ENCODE assay signal across 22 cellular contexts in genomic region chr17:73957564-73957963, GRCh38.
"Had no signal": no experiment of that assay in that cellular context is flagged by ENCODE, and none has a peak within 500 bp of the region (broad histone marks: within the 10 kb centered on the region; RNA-seq: fewer than 3 reads in every experiment).

No MANE protein-coding gene starts in this region.

- H3K4me3 Mint-ChIP-seq: central memory CD8-positive, alpha-beta T cell; memory B cell; nephron; T-helper 1 cell treated with Interleukin-12 subunit alpha and Interleukin-12 subunit beta and Interleukin-4 antibody, amounts not matched to agents 30 μg/mL and 1 μg/mL, for 36 hours had no signal

- H3K36me3 ChIP-seq: brain microvascular endothelial cell, esophagus muscularis mucosa, gastroesophageal sphincter, heart left ventricle, tibial artery had no signal

- DNase-seq: activated CD4-positive, alpha-beta T cell treated with anti-CD3 and anti-CD28 coated beads for 1 hour; activated CD8-positive, alpha-beta memory T cell treated with anti-CD3 and anti-CD28 coated beads for 24 hours; activated CD8-positive, alpha-beta memory T cell treated with anti-CD3 and anti-CD28 coated beads, Interleukin-2, amount 50 U/mL, for 48 hours; activated effector memory CD4-positive, alpha-beta T cell treated with anti-CD3 and anti-CD28 coated beads, Interleukin-2, amount 50 U/mL, for 16 hours; activated naive CD4-positive, alpha-beta T cell treated with anti-CD3 and anti-CD28 coated beads, Interleukin-2, amount 50 U/mL, for 16 hours; activated T-cell treated with anti-CD3 and anti-CD28 coated beads, Interleukin-2, amount 50 U/mL, for 48 hours; aorta; brain microvascular endothelial cell; effector CD4-positive, alpha-beta T cell; heart left ventricle; nucleus accumbens; stimulated activated CD4-positive, alpha-beta T cell treated with anti-CD3 and anti-CD28 coated beads, Interleukin-1b, Interleukin-23, amount 100 ng/mL, for 48 hours; stimulated activated naive CD4-positive, alpha-beta T cell treated with Interleukin-2 at 50 U/mL for 16 hours; tibial artery had no signal

- H3K27ac ChIP-seq: brain microvascular endothelial cell, esophagus muscularis mucosa, gastroesophageal sphincter, heart left ventricle, tibial artery, VCaP had no signal

- H3K4me3 ChIP-seq: esophagus muscularis mucosa, gastroesophageal sphincter, heart left ventricle, tibial artery had no signal

- ATAC-seq: gastroesophageal sphincter, heart left ventricle, sciatic nerve had no signal

- H3K9me3 ChIP-seq: esophagus muscularis mucosa, gastroesophageal sphincter had no signal

- H3K27me3 Mint-ChIP-seq: central memory CD8-positive, alpha-beta T cell; memory B cell had no signal

- H3K9me3 Mint-ChIP-seq: central memory CD8-positive, alpha-beta T cell; T-helper 1 cell treated with Interleukin-12 subunit alpha and Interleukin-12 subunit beta and Interleukin-4 antibody, amounts not matched to agents 30 μg/mL and 1 μg/mL, for 36 hours had no signal

- H3K4me1 Mint-ChIP-seq: central memory CD8-positive, alpha-beta T cell; memory B cell; nephron had no signal

- H3K27ac Mint-ChIP-seq: memory B cell; nephron; T-helper 1 cell treated with Interleukin-12 subunit alpha and Interleukin-12 subunit beta and Interleukin-4 antibody, amounts not matched to agents 30 μg/mL and 1 μg/mL, for 36 hours had no signal
